Comparison of ENCODE assay signal across 17 cellular contexts in genomic region chr12:10620078-10620779, GRCh38. TPM values are rescaled to one million over a fixed set of nuclear protein-coding genes. Genes with fewer than 3 reads are reported as not detected.
DNase-seq lines count a peak whose midpoint lies in the region; ATAC-seq, FAIRE-seq and TF ChIP-seq lines count a peak whose summit lies in the region.
"Had no signal": no experiment of that assay in that cellular context is flagged by ENCODE, and none has a peak within 500 bp of the region (broad histone marks: within the 10 kb centered on the region; RNA-seq: fewer than 3 reads in every experiment).

No MANE protein-coding gene starts in this region.

- H3F3A ChIP-seq in neural progenitor cell (ENCODE audit: low read depth), result no peaks in the 10 kb centered on the region

- no peak for TF ChIP-seq CTCF in K562 (IDR thresholded peaks at IDR 0.05 in 2 of 3, conservative IDR thresholded peaks at IDR 0.05 in 1 of 3; ENCODE audit: insufficient read depth in 2 of 3, low read depth in 1 of 3, low read length in 3 of 3)
- TF ChIP-seq CTCF in neural progenitor cell (IDR thresholded peaks at IDR 0.05), result no peak

- H3K27me3 Mint-ChIP-seq in neural progenitor cell (ENCODE audit: insufficient read depth, low read depth), result no peaks in the 10 kb centered on the region

- H4K20me1 ChIP-seq in K562 (replicated peaks; ENCODE audit: control insufficient read depth, insufficient read depth, low read length) (no peaks in the 10 kb centered on the region), neural progenitor cell (ENCODE audit: low read depth) (no peaks in the 10 kb centered on the region)

- H2AFZ ChIP-seq in K562 (ENCODE audit: low read depth, low read length) (peak overlapping the region; percentile 73), neural progenitor cell (replicated peaks) (peak overlapping the region; percentile 50)

- H3K27me3 ChIP-seq in K562 (ENCODE audit: control insufficient read depth in 2 of 2, insufficient read depth in 2 of 2, low read length in 2 of 2), result no peaks in the 10 kb centered on the region
- H3K27me3 ChIP-seq in neural progenitor cell, result no peaks in the 10 kb centered on the region

- peak; percentile 36; the same call in 2 of the 3 replicates for ATAC-seq in K562
- ATAC-seq in GM18505 (IDR thresholded peaks at IDR 0.05; ENCODE audit: unreplicated experiment), result no peak
- ATAC-seq in HG03432 (IDR thresholded peaks at IDR 0.05; ENCODE audit: unreplicated experiment), result no peak

- H3K9me3 Mint-ChIP-seq in neural progenitor cell, result no peaks in the 10 kb centered on the region
- H3K9me3 Mint-ChIP-seq: CD4-positive, alpha-beta memory T cell had no signal

- POLR2A ChIA-PET in K562 (lab: Yijun Ruan, JAX), result no interaction called here

- H3K4me3 Mint-ChIP-seq in neural progenitor cell, result no peak overlapping the region
- H3K4me3 Mint-ChIP-seq: CD4-positive, alpha-beta memory T cell had no signal

- TF ChIP-seq RAD21 in K562 (CRISPR knock-in tag; conservative IDR thresholded peaks at IDR 0.05 in 1 of 2, IDR thresholded peaks at IDR 0.05 in 1 of 2), result no peak

- 63% methylated on average over 10 of the region's 10 CpGs for WGBS in K562 (ENCODE audit: insufficient coverage, low coverage, missing lambda C conversion rate)

- H3K4me1 ChIP-seq in K562 (replicated peaks in 1 of 2; ENCODE audit: control insufficient read depth in 2 of 2, insufficient read depth in 2 of 2, low read length in 2 of 2), result peaks cover 0 to 15% of the 10 kb centered on the region in 2 experiments; a peak in 2 of 5 replicates
- no peaks in the 10 kb centered on the region for H3K4me1 ChIP-seq in neural progenitor cell
- H3K4me1 ChIP-seq: Caco-2 had no signal

- H3K79me2 ChIP-seq in K562 (ENCODE audit: control insufficient read depth, insufficient read depth, low read length) (no peaks in the 10 kb centered on the region), neural progenitor cell (ENCODE audit: low read depth) (no peaks in the 10 kb centered on the region)

- H3K9me3 ChIP-seq in K562 (replicated peaks; ENCODE audit: control insufficient read depth, insufficient read depth, low read depth, low read length) (no peaks in the 10 kb centered on the region), neural progenitor cell (ENCODE audit: low read depth) (no peaks in the 10 kb centered on the region)
- H3K9me3 ChIP-seq: Caco-2, HAP-1 had no signal

- H3K27ac ChIP-seq in K562 (ENCODE audit: extremely low read depth, low read depth, low read length), result no peak overlapping the region
- no peak overlapping the region for H3K27ac ChIP-seq in neural progenitor cell

- H3K9me1 ChIP-seq in K562 (ENCODE audit: control insufficient read depth, insufficient read depth, low read length), result no peaks in the 10 kb centered on the region

- FAIRE-seq in K562 (lab: Jason Lieb, UNC), result no peak
- FAIRE-seq: G401.6, GM12892, GM19239, H54 had no signal

- in situ Hi-C loops in K562 (cut with MboI), result no loop called here

- H3K36me3 ChIP-seq in K562 (ENCODE audit: control insufficient read depth, insufficient read depth, low read length) (no peaks in the 10 kb centered on the region), neural progenitor cell (no peaks in the 10 kb centered on the region)
- H3K36me3 ChIP-seq: HAP-1 had no signal

- CTCF ChIA-PET in K562 (lab: Yijun Ruan, JAX; ENCODE audit: low intra/inter-chr PET ratio), result no interaction called here

- TF ChIP-seq POLR2A in K562 (conservative IDR thresholded peaks at IDR 0.05) (no peak), GM18505 (IDR thresholded peaks at IDR 0.05; ENCODE audit: borderline replicate concordance, extremely low read depth, insufficient read depth, insufficient read length) (no peak)

- DNase-seq in OCI-M1 (lab: John Stamatoyannopoulos, UW) (peak; percentile 28), K562 (ENCODE audit: extremely low read depth in 1 of 4, low spot score in 3 of 4) (no peak), neural progenitor cell (ENCODE audit: low spot score) (no peak), COLO829 (ENCODE audit: low spot score) (no peak)
- DNase-seq: C1 segment of cervical spinal cord; Caco-2; CD4-positive, alpha-beta memory T cell; DMS153; DND-41; GOT3 had no signal

- BruUV-seq in K562 (replicated peaks; lab: Mats Ljungman, UMichigan), result no TSS peak

- H3K4me2 ChIP-seq in K562 (ENCODE audit: insufficient read depth, low read length), result no peak overlapping the region
- H3K4me2 ChIP-seq in neural progenitor cell, result no peak overlapping the region

- TF ChIP-seq EP300 in K562 (IDR thresholded peaks at IDR 0.05; ENCODE audit: low read length), result no peak

- H3K4me3 ChIP-seq in K562 (no peak overlapping the region), neural progenitor cell (no peak overlapping the region)
- H3K4me3 ChIP-seq: HAP-1 had no signal

- intact Hi-C loops in K562 (cut with micrococcal nuclease), result no loop called here

- H3K4me1 Mint-ChIP-seq in neural progenitor cell, result no peaks in the 10 kb centered on the region
- H3K4me1 Mint-ChIP-seq: CD4-positive, alpha-beta memory T cell had no signal

- no peaks in the 10 kb centered on the region for H3K36me3 Mint-ChIP-seq in neural progenitor cell
- H3K36me3 Mint-ChIP-seq: CD4-positive, alpha-beta memory T cell had no signal

- H3K27ac Mint-ChIP-seq in neural progenitor cell, result no peak overlapping the region
- H3K27ac Mint-ChIP-seq: CD4-positive, alpha-beta memory T cell had no signal

- H3K9ac ChIP-seq in K562 (ENCODE audit: insufficient read depth in 1 of 2, low read depth in 2 of 2, low read length in 2 of 2) (no peak overlapping the region), neural progenitor cell (no peak overlapping the region)

TF ChIP-seq in K562, 482 proteins besides CTCF, POLR2A, EP300 and RAD21 (continues in another document):
- TF ChIP-seq ZNF408 (CRISPR knock-in tag; IDR thresholded peaks at IDR 0.05; ENCODE audit: low read depth) (no peak), JUN (IDR thresholded peaks at IDR 0.05; ENCODE audit: borderline replicate concordance, low read depth, low read length) (no peak), JUN (CRISPR knock-in tag; IDR thresholded peaks at IDR 0.05; ENCODE audit: borderline replicate concordance) (no peak)

RNA-seq across cellular contexts. Expression of gene MAGOHB, which starts 6.8 kb away (rescaled TPM):
- 19.2 and 56.4 TPM in 2 replicates for total RNA-seq in K562 (2011; cell fraction: chromatin; rRNA removed; ENCODE audit: low replicate concordance)
- 8.8 and 13.0 TPM in 2 replicates for total RNA-seq in K562 (2011; cell fraction: nucleolus; rRNA removed)
- total RNA-seq in K562 (2011; cell fraction: nucleoplasm; rRNA removed), result 31.6 and 55.4 TPM in 2 replicates
- total RNA-seq in K562 (2014; rRNA removed) (50.7 and 57.0 TPM in 2 replicates), K562 (2014; rRNA removed; fragmentation: Illumina TruSeq; extraction: Trizol) (94.5 and 110 TPM in 2 replicates), K562 (2015; rRNA removed; fragmentation: Illumina TruSeq; extraction: Trizol) (78.2 and 85.4 TPM in 2 replicates), K562 (2021) (55.4 and 62.3 TPM in 2 replicates), neural progenitor cell (ENCODE audit: low replicate concordance) (37.4 and 53.5 TPM in 2 replicates)
- polyA plus RNA-seq in K562 (2011; rRNA removed) (42.2 and 58.0 TPM in 2 replicates), K562 (2014; fragmentation: Illumina TruSeq; extraction: Trizol) (34.5 and 34.7 TPM in 2 replicates), K562 (2014; fragmentation: Nextera tagmentation; extraction: Ambion mirVana) (100 to 1,000 TPM; 168 to 177 TPM), K562 (2014; rRNA removed) (79.6 and 87.9 TPM in 2 replicates)
- 5.7 and 15.7 TPM in 2 replicates for polyA plus RNA-seq in K562 (2011; cell fraction: cytosol; rRNA removed)
- polyA plus RNA-seq in K562 (2011; cell fraction: nucleus; rRNA removed), result 12.3 and 19.5 TPM in 2 replicates
- 44.5 and 82.5 TPM in 2 replicates for polyA plus RNA-seq in K562 (2012)
- polyA minus RNA-seq in K562 (2011; rRNA and poly(A)+ RNA removed), result 44.8 and 58.3 TPM in 2 replicates
- polyA minus RNA-seq in K562 (2011; cell fraction: cytosol; rRNA and poly(A)+ RNA removed), result 8.2 and 10.8 TPM in 2 replicates
- polyA minus RNA-seq in K562 (2011; cell fraction: nucleus; rRNA and poly(A)+ RNA removed), result 27.7 and 62.8 TPM in 2 replicates

RNA-seq across cellular contexts. Expression of gene STYK1, which starts 53.6 kb away (rescaled TPM):
- total RNA-seq in K562 (2011; cell fraction: chromatin; rRNA removed; ENCODE audit: low replicate concordance), result 0.14 and 1.1 TPM in 2 replicates
- 0.17 and 0.66 TPM in 2 replicates for total RNA-seq in K562 (2011; cell fraction: nucleolus; rRNA removed)
- 0.23 and 0.81 TPM in 2 replicates for total RNA-seq in K562 (2011; cell fraction: nucleoplasm; rRNA removed)
- total RNA-seq in K562 (2014; rRNA removed) (0.16 and 0.64 TPM in 2 replicates), K562 (2014; rRNA removed; fragmentation: Illumina TruSeq; extraction: Trizol) (0.38 and 1.1 TPM in 2 replicates), K562 (2015; rRNA removed; fragmentation: Illumina TruSeq; extraction: Trizol) (0.34 and 1.8 TPM in 2 replicates), K562 (2021) (0.31 and 0.95 TPM in 2 replicates), neural progenitor cell (ENCODE audit: low replicate concordance) (0.06 and 0.15 TPM in 2 replicates)
- polyA plus RNA-seq in K562 (2011; rRNA removed) (0.31 and 0.38 TPM in 2 replicates), K562 (2014; fragmentation: Illumina TruSeq; extraction: Trizol) (0.36 and 0.56 TPM in 2 replicates), K562 (2014; fragmentation: Nextera tagmentation; extraction: Ambion mirVana) (under 1 TPM; 0.44 to 0.67 TPM), K562 (2014; rRNA removed) (0.11 and 0.46 TPM in 2 replicates)
- 0.13 TPM in 2 replicates for polyA plus RNA-seq in K562 (2011; cell fraction: cytosol; rRNA removed)
- polyA plus RNA-seq in K562 (2011; cell fraction: nucleus; rRNA removed), result 0.18 and 1.1 TPM in 2 replicates
- polyA plus RNA-seq in K562 (2012), result 0.24 and 0.40 TPM in 2 replicates
- 0.18 and 1.4 TPM in 2 replicates for polyA minus RNA-seq in K562 (2011; rRNA and poly(A)+ RNA removed)
- not detected in 2 replicates for polyA minus RNA-seq in K562 (2011; cell fraction: cytosol; rRNA and poly(A)+ RNA removed)
- polyA minus RNA-seq in K562 (2011; cell fraction: nucleus; rRNA and poly(A)+ RNA removed), result 0.13 TPM in 1 of 2 replicates, not detected in the other
- total RNA-seq: CD4-positive, alpha-beta memory T cell had no signal
- polyA plus RNA-seq: CD4-positive, alpha-beta memory T cell had no signal
